1 cellular context compared by ENCODE assay signal in genomic region chr3:196711838-196712513, GRCh38.
TF ChIP-seq lines count a peak whose summit lies in the region.

CEP19 (minus strand) TSS chr3:196712250; CDS start chr3:196708657, 3,593 bp downstream.
PIGX (plus strand) TSS chr3:196712377.

TF ChIP-seq in HepG2, 621 proteins besides CTCF, POLR2A, EP300 and RAD21 (continued from another document and continues in another):
- 0 out of 2 replicates have a peak, but pooled peaks have one; percentile 46 for TF ChIP-seq ZNF784 (CRISPR knock-in tag; IDR thresholded peaks at IDR 0.05; ENCODE audit: borderline replicate concordance)
- peak; percentile 65; the same call in 1 of the 2 replicates for TF ChIP-seq MYC (CRISPR knock-in tag; IDR thresholded peaks at IDR 0.05; ENCODE audit: borderline replicate concordance)
- peak; percentile 72 for TF ChIP-seq ZNF605 (CRISPR knock-in tag; IDR thresholded peaks at IDR 0.05)
- TF ChIP-seq SOX6 (IDR thresholded peaks at IDR 0.05) = no peak
- 0 out of 2 replicates have a peak, but pooled peaks have one; percentile 4 for TF ChIP-seq SOX6 (CRISPR knock-in tag; IDR thresholded peaks at IDR 0.05)
- TF ChIP-seq NONO (IDR thresholded peaks at IDR 0.05) = no peak
- no peak for TF ChIP-seq NONO (CRISPR knock-in tag; conservative IDR thresholded peaks at IDR 0.05)
- TF ChIP-seq ZNF44 (CRISPR knock-in tag; IDR thresholded peaks at IDR 0.05) = 0 out of 2 replicates have a peak, but pooled peaks have one; percentile 50
- TF ChIP-seq PITX1 (CRISPR knock-in tag; IDR thresholded peaks at IDR 0.05) = 0 out of 2 replicates have a peak, but pooled peaks have one; percentile 54
- TF ChIP-seq ZNF337 (CRISPR knock-in tag; IDR thresholded peaks at IDR 0.05; ENCODE audit: borderline replicate concordance, low read depth) = peak; percentile 26; the same call in 1 of the 2 replicates
- no peak for TF ChIP-seq ZKSCAN8 (CRISPR knock-in tag; IDR thresholded peaks at IDR 0.05; ENCODE audit: borderline replicate concordance)
- no peak for TF ChIP-seq HOXD1 (CRISPR knock-in tag; IDR thresholded peaks at IDR 0.05)
- 0 out of 2 replicates have a peak, but pooled peaks have one; percentile 23 for TF ChIP-seq ZNF232 (CRISPR knock-in tag; IDR thresholded peaks at IDR 0.05; ENCODE audit: borderline replicate concordance)
- TF ChIP-seq SAP130 (CRISPR knock-in tag; IDR thresholded peaks at IDR 0.05; ENCODE audit: low read depth) = peak; percentile 57
- 0 out of 2 replicates have a peak, but pooled peaks have one; percentile 23 for TF ChIP-seq ZSCAN25 (CRISPR knock-in tag; IDR thresholded peaks at IDR 0.05)
- peak; percentile 80 for TF ChIP-seq ZFY (CRISPR knock-in tag; IDR thresholded peaks at IDR 0.05)
- peak; percentile 51 for TF ChIP-seq ZNF777 (CRISPR knock-in tag; IDR thresholded peaks at IDR 0.05)
- TF ChIP-seq ZHX1 (CRISPR knock-in tag; IDR thresholded peaks at IDR 0.05; ENCODE audit: low read depth) = no peak
- TF ChIP-seq ATF3 (CRISPR knock-in tag; IDR thresholded peaks at IDR 0.05) = 0 out of 2 replicates have a peak, but pooled peaks have one; percentile 7
- TF ChIP-seq SRF (IDR thresholded peaks at IDR 0.05; ENCODE audit: low read depth, low read length) = no peak
- no peak for TF ChIP-seq ZNF639 (CRISPR knock-in tag; conservative IDR thresholded peaks at IDR 0.05)
- TF ChIP-seq MXD4 (CRISPR knock-in tag; IDR thresholded peaks at IDR 0.05) = peak; percentile 50; the same call in 1 of the 2 replicates
- TF ChIP-seq ZBTB26 (CRISPR knock-in tag; IDR thresholded peaks at IDR 0.05; ENCODE audit: borderline replicate concordance) = peak; percentile 39; the same call in 1 of the 2 replicates
- 0 out of 2 replicates have a peak, but pooled peaks have one; percentile 5 for TF ChIP-seq ZMYM4 (CRISPR knock-in tag; IDR thresholded peaks at IDR 0.05)
- peak; percentile 38; the same call in 1 of the 2 replicates for TF ChIP-seq ZNF205 (CRISPR knock-in tag; IDR thresholded peaks at IDR 0.05)
- no peak for TF ChIP-seq FLYWCH1 (CRISPR knock-in tag; IDR thresholded peaks at IDR 0.05)
- peak; percentile 52 for TF ChIP-seq ARID4A (CRISPR knock-in tag; IDR thresholded peaks at IDR 0.05; ENCODE audit: borderline replicate concordance)
- TF ChIP-seq ZSCAN21 (CRISPR knock-in tag; IDR thresholded peaks at IDR 0.05; ENCODE audit: borderline replicate concordance) = peak; percentile 63; the same call in 1 of the 2 replicates
- peak; percentile 54; the same call in 1 of the 2 replicates for TF ChIP-seq HOXA5 (CRISPR knock-in tag; IDR thresholded peaks at IDR 0.05)
- 0 out of 2 replicates have a peak, but pooled peaks have one; percentile 46 for TF ChIP-seq MXD1 (CRISPR knock-in tag; IDR thresholded peaks at IDR 0.05)
- TF ChIP-seq ZBTB39 (CRISPR knock-in tag; IDR thresholded peaks at IDR 0.05) = 0 out of 2 replicates have a peak, but pooled peaks have one; percentile 22
- peak; percentile 50; the same call in 1 of the 2 replicates for TF ChIP-seq TBX2 (CRISPR knock-in tag; IDR thresholded peaks at IDR 0.05; ENCODE audit: borderline replicate concordance)
- peak; percentile 33; the same call in 1 of the 2 replicates for TF ChIP-seq BHLHE40 (IDR thresholded peaks at IDR 0.05; ENCODE audit: low read length)
- TF ChIP-seq ZNF136 (CRISPR knock-in tag; IDR thresholded peaks at IDR 0.05; ENCODE audit: low read depth) = 0 out of 2 replicates have a peak, but pooled peaks have one; percentile 65
- 0 out of 2 replicates have a peak, but pooled peaks have one; percentile 19 for TF ChIP-seq GATAD2A (CRISPR knock-in tag; IDR thresholded peaks at IDR 0.05)
- no peak for TF ChIP-seq IKZF4 (CRISPR knock-in tag; IDR thresholded peaks at IDR 0.05; ENCODE audit: borderline replicate concordance, low read depth, not compliant biosample characterization)
- peak; percentile 68; the same call in 1 of the 2 replicates for TF ChIP-seq MXD3 (CRISPR knock-in tag; IDR thresholded peaks at IDR 0.05)
- peak; percentile 67; the same call in 1 of the 2 replicates for TF ChIP-seq SIN3A (IDR thresholded peaks at IDR 0.05; ENCODE audit: borderline replicate concordance, low read depth, low read length)
- TF ChIP-seq TEAD3 (CRISPR knock-in tag; optimal IDR thresholded peaks at IDR 0.05; ENCODE audit: borderline replicate concordance) = no peak
- no peak for TF ChIP-seq ZFP36 (IDR thresholded peaks at IDR 0.05; ENCODE audit: borderline replicate concordance, low read depth, low read length, partially characterized antibody)
- peak; percentile 75 for TF ChIP-seq RBFOX2 (IDR thresholded peaks at IDR 0.05; ENCODE audit: low read depth, low read length)
- TF ChIP-seq ZNF512B (CRISPR knock-in tag; IDR thresholded peaks at IDR 0.05; ENCODE audit: borderline replicate concordance) = 0 out of 2 replicates have a peak, but pooled peaks have one; percentile 66
- TF ChIP-seq ELF1 (CRISPR knock-in tag; IDR thresholded peaks at IDR 0.05) = peak; percentile 40; the same call in 1 of the 2 replicates
- TF ChIP-seq SP1 (IDR thresholded peaks at IDR 0.05) = no peak
- TF ChIP-seq SP1 (CRISPR knock-in tag; IDR thresholded peaks at IDR 0.05) = peak; percentile 67; the same call in 1 of the 2 replicates
- peak; percentile 78 for TF ChIP-seq HNRNPK (IDR thresholded peaks at IDR 0.05; ENCODE audit: low read depth, low read length, poor library complexity, severe bottlenecking)
- TF ChIP-seq SP140L (CRISPR knock-in tag; IDR thresholded peaks at IDR 0.05; ENCODE audit: borderline replicate concordance) = no peak
- TF ChIP-seq RFXAP (CRISPR knock-in tag; IDR thresholded peaks at IDR 0.05; ENCODE audit: borderline replicate concordance) = 0 out of 2 replicates have a peak, but pooled peaks have one; percentile 40
